In genomic region chr3:151639096-151639740, GRCh38 we compare ENCODE assay signal across 23 cellular contexts.
DNase-seq lines count a peak whose midpoint lies in the region; TF ChIP-seq lines count a peak whose summit lies in the region.
"Had no signal": no experiment of that assay in that cellular context is flagged by ENCODE, and none has a peak within 500 bp of the region (broad histone marks: within the 10 kb centered on the region; RNA-seq: fewer than 3 reads in every experiment).

No MANE protein-coding gene starts in this region.

- H3K27me3 ChIP-seq in Loucy (ENCODE audit: insufficient read depth, low read length, poor library complexity, severe bottlenecking), result no peaks in the 10 kb centered on the region
- H3K27me3 ChIP-seq in SJCRH30, result no peaks in the 10 kb centered on the region
- H3K27me3 ChIP-seq: brain microvascular endothelial cell, heart left ventricle, SJSA1 had no signal

- no peak overlapping the region for H3K27ac ChIP-seq in SJCRH30
- H3K27ac ChIP-seq: brain microvascular endothelial cell, epithelial cell of prostate, heart left ventricle, KMS-11, SJSA1 had no signal

- H3K9me2 ChIP-seq in Loucy (replicated peaks; ENCODE audit: low read depth, low read length), result no peaks in the 10 kb centered on the region

- H3K4me3 ChIP-seq in Loucy (ENCODE audit: low read length, poor library complexity, severe bottlenecking) (no peak overlapping the region), SJCRH30 (no peak overlapping the region), skeletal muscle cell (ENCODE audit: low read depth, low read length) (no peak overlapping the region)
- H3K4me3 ChIP-seq: heart left ventricle, SJSA1 had no signal

- H3K9me3 ChIP-seq in Loucy (ENCODE audit: insufficient read depth, low read depth, low read length), result no peaks in the 10 kb centered on the region
- no peaks in the 10 kb centered on the region for H3K9me3 ChIP-seq in SJCRH30 (replicated peaks)
- H3K9me3 ChIP-seq: heart left ventricle, SJSA1 had no signal

- TF ChIP-seq CTCF in Loucy (conservative IDR thresholded peaks at IDR 0.05; ENCODE audit: low read length), result no peak

- H2AFZ ChIP-seq in Loucy (ENCODE audit: low read length), result peak overlapping the region; percentile 19; the same call in 1 of the 2 replicates

- peaks cover 10% of the 10 kb centered on the region for H3K4me1 ChIP-seq in Loucy (ENCODE audit: insufficient read depth, low read length, poor library complexity, severe bottlenecking)
- H3K4me1 ChIP-seq in SJCRH30, result peaks cover 6% of the 10 kb centered on the region; the same call in 1 of the 2 replicates
- H3K4me1 ChIP-seq: SJSA1 had no signal

- no peak overlapping the region for H3K4me2 ChIP-seq in Loucy (ENCODE audit: low read depth, low read length, poor library complexity, severe bottlenecking)
- H3K4me2 ChIP-seq: KMS-11 had no signal

- no peaks in the 10 kb centered on the region for H3F3A ChIP-seq in Loucy (ENCODE audit: low read depth)

- H3K9ac ChIP-seq in Loucy (ENCODE audit: low read depth, low read length, poor library complexity, severe bottlenecking), result no peak overlapping the region
- H3K9ac ChIP-seq: KMS-11 had no signal

- H3K36me3 ChIP-seq in Loucy (ENCODE audit: insufficient read depth, low read length) (no peaks in the 10 kb centered on the region), SJCRH30 (no peaks in the 10 kb centered on the region)
- H3K36me3 ChIP-seq: brain microvascular endothelial cell, heart left ventricle, SJSA1 had no signal

- H3K79me2 ChIP-seq in Loucy (ENCODE audit: insufficient read depth, low read length), result no peaks in the 10 kb centered on the region

- H4K20me1 ChIP-seq in Loucy (ENCODE audit: insufficient read depth, low read length, poor library complexity, severe bottlenecking), result no peaks in the 10 kb centered on the region

- peak; percentile 11 to 39 for DNase-seq in SJCRH30
- peak; percentile 71 for DNase-seq in left kidney (ENCODE audit: low read depth, low spot score)
- DNase-seq in skeletal muscle cell (ENCODE audit: low read depth), result peak; percentile 7
- DNase-seq in NCI-H2171 (lab: John Stamatoyannopoulos, UW), result no peak
- DNase-seq in NCI-H146 treated with DMSO at 0.1 percent for 48 hours (lab: John Stamatoyannopoulos, UW; ENCODE audit: unreplicated experiment), result no peak
- DNase-seq in ureter (ENCODE audit: low spot score), result no peak
- DNase-seq: activated CD4-positive, alpha-beta T cell treated with anti-CD3 and anti-CD28 coated beads for 1 hour; activated CD8-positive, alpha-beta T cell treated with anti-CD3 and anti-CD28 coated beads, Interleukin-2, amount 10 ng/mL, durations not matched to agents 7 days and 5 days; activated gamma-delta T cell treated with Interleukin-2 at 50 U/mL for 16 hours; activated naive CD8-positive, alpha-beta T cell treated with anti-CD3 and anti-CD28 coated beads, Interleukin-2, amount 50 U/mL, for 24 hours; brain microvascular endothelial cell; CD4-positive, alpha-beta memory T cell; effector CD4-positive, alpha-beta T cell; foreskin fibroblast; heart left ventricle; NCI-H1092; NCI-H2029; NCI-H345; NK-92 treated with Interleukin-12 subunit alpha and Interleukin-12 subunit beta, amount 100 ng/mL, for 24 hours had no signal

Comparison
In these comparisons a context has a peak if more than half of its experiments do, and no peak if none do; other contexts are left out.
1. DNase-seq: peak in SJCRH30 (2 of 2), left kidney (single experiment) and skeletal muscle cell (single experiment); none in NCI-H2171 (single experiment), NCI-H146 treated with DMSO at 0.1 percent for 48 hours (single experiment) and ureter (single experiment).